Comparison of ENCODE assay signal across 24 cellular contexts in genomic region chr6:109039795-109040194, GRCh38. TPM values are rescaled to one million over a fixed set of nuclear protein-coding genes. Genes with fewer than 3 reads are reported as not detected.
A peak's percentile ranks its signal among the peaks of the same experiment; 100 is the strongest.
DNase-seq lines count a peak whose midpoint lies in the region; ATAC-seq, FAIRE-seq and TF ChIP-seq lines count a peak whose summit lies in the region.
"Had no signal": no experiment of that assay in that cellular context is flagged by ENCODE, and none has a peak within 500 bp of the region (broad histone marks: within the 10 kb centered on the region; RNA-seq: fewer than 3 reads in every experiment).

No MANE protein-coding gene starts in this region.

- H3K4me1 ChIP-seq in HepG2 (ENCODE audit: insufficient read depth, low read length): 0 out of 2 replicates have a peak, but pooled peaks cover 5% of the 10 kb centered on the region
- no peaks in the 10 kb centered on the region for H3K4me1 ChIP-seq in right lobe of liver
- H3K4me1 ChIP-seq: BLaER1, uterus had no signal

- H4K20me1 ChIP-seq in HepG2 (ENCODE audit: insufficient read depth, low read length): no peaks in the 10 kb centered on the region
- H4K20me1 ChIP-seq: BLaER1 had no signal

- H3K27ac ChIP-seq in HepG2 (ENCODE audit: extremely low read length, insufficient read depth, low read length) (no peak overlapping the region), right lobe of liver (no peak overlapping the region)
- H3K27ac ChIP-seq: BLaER1, right atrium auricular region, suprapubic skin, uterus had no signal

- DNase-seq in HepG2 (ENCODE audit: low spot score): no peak
- DNase-seq in right lobe of liver: no peak
- DNase-seq in OCI-M1 (lab: John Stamatoyannopoulos, UW): peak; percentile 21
- DNase-seq in left kidney (ENCODE audit: low read depth, low spot score): peak; percentile 12
- no peak for DNase-seq in activated T-cell treated with anti-CD3 and anti-CD28 coated beads, Interleukin-2, amount 50 U/mL, for 48 hours
- DNase-seq in AG08395 (ENCODE audit: low spot score): no peak
- DNase-seq: activated CD8-positive, alpha-beta memory T cell treated with anti-CD3 and anti-CD28 coated beads for 24 hours; activated naive CD4-positive, alpha-beta T cell; activated T-cell treated with anti-CD3 and anti-CD28 coated beads, Interleukin-2, amount 50 U/mL, for 1 hour; MM.1S; naive thymus-derived CD4-positive, alpha-beta T cell; NCI-H1694; NCI-H2171 treated with DMSO at 0.1 percent for 48 hours; stimulated activated CD4-positive, alpha-beta T cell treated with anti-CD3 and anti-CD28 coated beads, Interleukin-4, amount 100 ng/mL, for 1 hour; stimulated activated naive B cell treated with anti-CD40 and anti-IgM and Interleukin-4, amounts not matched to agents 10 μg/mL and 1 μg/mL and 100 μg/mL, for 72 hours; uterus had no signal

- ATAC-seq in HepG2 (peak; percentile 43; the same call in 1 of the 3 replicates), right lobe of liver (no peak), GM19395 (IDR thresholded peaks at IDR 0.05; ENCODE audit: unreplicated experiment) (no peak), GM19035 (IDR thresholded peaks at IDR 0.05; ENCODE audit: unreplicated experiment) (no peak)
- ATAC-seq: left lobe of liver; naive thymus-derived CD4-positive, alpha-beta T cell had no signal

- TF ChIP-seq EP300 in HepG2 (IDR thresholded peaks at IDR 0.05; ENCODE audit: low read depth in 2 of 2, low read length in 2 of 2) (no peak), HepG2 (CRISPR knock-in tag; IDR thresholded peaks at IDR 0.05; ENCODE audit: borderline replicate concordance) (no peak)

- no peaks in the 10 kb centered on the region for H3K79me2 ChIP-seq in HepG2 (ENCODE audit: insufficient read depth, low read length)

- FAIRE-seq in HepG2 (lab: Jason Lieb, UNC): no peak
- FAIRE-seq: GM12891, TTC549 had no signal

- H3K4me3 ChIP-seq in HepG2 (replicated peaks in 1 of 3; ENCODE audit: insufficient read depth in 1 of 3, low read depth in 2 of 3, low read length in 3 of 3): no peak overlapping the region
- H3K4me3 ChIP-seq in right lobe of liver: no peak overlapping the region
- H3K4me3 ChIP-seq: BLaER1, right atrium auricular region, suprapubic skin, uterus had no signal

- no peaks in the 10 kb centered on the region for H3K9me3 ChIP-seq in HepG2 (ENCODE audit: low read length)
- H3K9me3 ChIP-seq in right lobe of liver: no peaks in the 10 kb centered on the region
- H3K9me3 ChIP-seq: BLaER1, right atrium auricular region, suprapubic skin, uterus had no signal

- CTCF ChIA-PET in HepG2 (lab: Yijun Ruan, JAX; ENCODE audit: low intra/inter-chr PET ratio, low total read pairs): no interaction called here

- 56% methylated on average over 2 of the region's 2 CpGs for WGBS in HepG2 (ENCODE audit: low lambda C conversion rate)
- 60% methylated on average over 2 of the region's 2 CpGs for WGBS in right lobe of liver (ENCODE audit: insufficient coverage, low coverage, low lambda C conversion rate, missing lambda C conversion rate)

- POLR2A ChIA-PET in HepG2 (lab: Yijun Ruan, JAX): no interaction called here

- no peak for TF ChIP-seq CTCF in HepG2 (CRISPR knock-in tag; IDR thresholded peaks at IDR 0.05)
- no peak for TF ChIP-seq CTCF in right lobe of liver (IDR thresholded peaks at IDR 0.05)

- no peak overlapping the region for H3K9ac ChIP-seq in HepG2 (ENCODE audit: insufficient read depth, low read depth, low read length)
- H3K9ac ChIP-seq: BLaER1 had no signal

- TF ChIP-seq POLR2A in HepG2 (IDR thresholded peaks at IDR 0.05; ENCODE audit: insufficient read depth in 1 of 2, low read depth in 2 of 2, low read length in 2 of 2) (no peak), right lobe of liver (IDR thresholded peaks at IDR 0.05) (no peak)

- in situ Hi-C loops in HepG2 (cut with HindIII; ENCODE audit: extremely low pct_ligation_motif_present, low pct_unique_long_range_greater_than_20kb): no loop called here

- intact Hi-C loops in HepG2 (cut with micrococcal nuclease; ENCODE audit: unreplicated experiment) (no loop called here), right lobe of liver (cut with DNase I) (no loop called here)

- H2AFZ ChIP-seq in HepG2 (ENCODE audit: low read length): no peak overlapping the region

- no TSS peak for BruUV-seq in HepG2 (replicated peaks; lab: Mats Ljungman, UMichigan)

- H3K4me2 ChIP-seq in HepG2 (ENCODE audit: low read depth, low read length): no peak overlapping the region
- H3K4me2 ChIP-seq: BLaER1 had no signal

- no peak for TF ChIP-seq RAD21 in HepG2 (CRISPR knock-in tag; IDR thresholded peaks at IDR 0.05)

- H3K27me3 ChIP-seq in HepG2 (ENCODE audit: control insufficient read depth in 1 of 2, insufficient read depth in 2 of 2, low read length in 2 of 2) (no peaks in the 10 kb centered on the region), right lobe of liver (no peaks in the 10 kb centered on the region)
- H3K27me3 ChIP-seq: BLaER1, right atrium auricular region, suprapubic skin, uterus had no signal

- H3K36me3 ChIP-seq in HepG2 (replicated peaks in 1 of 2; ENCODE audit: control insufficient read depth in 1 of 2, insufficient read depth in 2 of 2, low read length in 2 of 2): no peaks in the 10 kb centered on the region
- H3K36me3 ChIP-seq in right lobe of liver: no peaks in the 10 kb centered on the region
- H3K36me3 ChIP-seq: BLaER1, right atrium auricular region, suprapubic skin, uterus had no signal

TF ChIP-seq in HepG2, 621 proteins besides CTCF, POLR2A, EP300 and RAD21:
- TF ChIP-seq KDM5B (CRISPR knock-in tag; IDR thresholded peaks at IDR 0.05; ENCODE audit: borderline replicate concordance): no peak
- TF ChIP-seq THAP11 (CRISPR knock-in tag; IDR thresholded peaks at IDR 0.05): no peak

RNA-seq across cellular contexts. Expression of gene SESN1, which starts 54.9 kb away (rescaled TPM):
- total RNA-seq in HepG2 (2016; rRNA removed; fragmentation: Illumina TruSeq; extraction: Trizol) (44.7 and 52.1 TPM in 2 replicates), right lobe of liver (10 to 100 TPM in 5 of 6 experiments, 1 to 10 TPM in 1; 8.7 to 17.1 (median 11.9) TPM)
- total RNA-seq in HepG2 (2016; cell fraction: cytosol; rRNA removed; fragmentation: Illumina TruSeq; extraction: Trizol; ENCODE audit: low read depth): 5.9 and 6.4 TPM in 2 replicates
- 44.0 and 53.7 TPM in 2 replicates for total RNA-seq in HepG2 (2016; cell fraction: insoluble cytoplasmic fraction; rRNA removed; fragmentation: Illumina TruSeq; extraction: Trizol)
- total RNA-seq in HepG2 (2016; cell fraction: membrane; rRNA removed; fragmentation: Illumina TruSeq; extraction: Trizol): 18.5 and 19.2 TPM in 2 replicates
- total RNA-seq in HepG2 (2016; cell fraction: nucleus; rRNA removed; fragmentation: Illumina TruSeq; extraction: Trizol): 41.0 and 44.1 TPM in 2 replicates
- 20.6 and 24.9 TPM in 2 replicates for polyA plus RNA-seq in HepG2 (2011; rRNA removed)
- 8.7 and 12.4 TPM in 2 replicates for polyA plus RNA-seq in HepG2 (2011; cell fraction: cytosol; rRNA removed)
- 18.6 and 19.8 TPM in 2 replicates for polyA plus RNA-seq in HepG2 (2011; cell fraction: nucleus; rRNA removed)
- 16.9 and 20.3 TPM in 2 replicates for polyA plus RNA-seq in HepG2 (2012)
- 3.6 TPM in 2 replicates for polyA plus RNA-seq in HepG2 (2016; cell fraction: cytosol; fragmentation: Illumina TruSeq; extraction: Trizol; ENCODE audit: low read depth)
- polyA plus RNA-seq in HepG2 (2016; cell fraction: insoluble cytoplasmic fraction; fragmentation: Illumina TruSeq; extraction: Trizol; ENCODE audit: low read depth): 46.8 and 47.5 TPM in 2 replicates
- 9.9 and 10.9 TPM in 2 replicates for polyA plus RNA-seq in HepG2 (2016; cell fraction: membrane; fragmentation: Illumina TruSeq; extraction: Trizol; ENCODE audit: low read depth)
- polyA plus RNA-seq in HepG2 (2016; cell fraction: nucleus; fragmentation: Illumina TruSeq; extraction: Trizol; ENCODE audit: insufficient read depth, low read depth): 40.6 and 43.2 TPM in 2 replicates
- polyA minus RNA-seq in HepG2 (2011; rRNA and poly(A)+ RNA removed; ENCODE audit: low replicate concordance): 15.1 and 39.9 TPM in 2 replicates
- polyA minus RNA-seq in HepG2 (2011; cell fraction: cytosol; rRNA and poly(A)+ RNA removed): 14.2 and 14.6 TPM in 2 replicates
- polyA minus RNA-seq in HepG2 (2011; cell fraction: nucleus; rRNA and poly(A)+ RNA removed): 66.0 and 72.1 TPM in 2 replicates

RNA-seq across cellular contexts. Expression of gene CEP57L1, which starts 55.5 kb away (rescaled TPM):
- total RNA-seq in HepG2 (2016; rRNA removed; fragmentation: Illumina TruSeq; extraction: Trizol) (15.5 and 20.7 TPM in 2 replicates), right lobe of liver (1 to 10 TPM; 6.3 to 9.5 (median 7.6) TPM)
- 20.5 and 21.1 TPM in 2 replicates for total RNA-seq in HepG2 (2016; cell fraction: cytosol; rRNA removed; fragmentation: Illumina TruSeq; extraction: Trizol; ENCODE audit: low read depth)
- 16.4 and 22.3 TPM in 2 replicates for total RNA-seq in HepG2 (2016; cell fraction: insoluble cytoplasmic fraction; rRNA removed; fragmentation: Illumina TruSeq; extraction: Trizol)
- 12.0 and 13.3 TPM in 2 replicates for total RNA-seq in HepG2 (2016; cell fraction: membrane; rRNA removed; fragmentation: Illumina TruSeq; extraction: Trizol)
- total RNA-seq in HepG2 (2016; cell fraction: nucleus; rRNA removed; fragmentation: Illumina TruSeq; extraction: Trizol): 12.7 and 13.1 TPM in 2 replicates
- polyA plus RNA-seq in HepG2 (2011; rRNA removed): 5.5 and 7.7 TPM in 2 replicates
- polyA plus RNA-seq in HepG2 (2011; cell fraction: cytosol; rRNA removed): 2.6 TPM in 2 replicates
- polyA plus RNA-seq in HepG2 (2011; cell fraction: nucleus; rRNA removed): 3.6 and 5.3 TPM in 2 replicates
- 3.4 and 6.8 TPM in 2 replicates for polyA plus RNA-seq in HepG2 (2012)
- 1.7 and 3.0 TPM in 2 replicates for polyA plus RNA-seq in HepG2 (2016; cell fraction: cytosol; fragmentation: Illumina TruSeq; extraction: Trizol; ENCODE audit: low read depth)
- 15.9 and 16.9 TPM in 2 replicates for polyA plus RNA-seq in HepG2 (2016; cell fraction: insoluble cytoplasmic fraction; fragmentation: Illumina TruSeq; extraction: Trizol; ENCODE audit: low read depth)
- 4.1 and 4.6 TPM in 2 replicates for polyA plus RNA-seq in HepG2 (2016; cell fraction: membrane; fragmentation: Illumina TruSeq; extraction: Trizol; ENCODE audit: low read depth)
- polyA plus RNA-seq in HepG2 (2016; cell fraction: nucleus; fragmentation: Illumina TruSeq; extraction: Trizol; ENCODE audit: insufficient read depth, low read depth): 9.7 and 9.9 TPM in 2 replicates
- 3.1 and 14.4 TPM in 2 replicates for polyA minus RNA-seq in HepG2 (2011; rRNA and poly(A)+ RNA removed; ENCODE audit: low replicate concordance)
- polyA minus RNA-seq in HepG2 (2011; cell fraction: cytosol; rRNA and poly(A)+ RNA removed): 6.2 and 6.4 TPM in 2 replicates
- 15.9 and 20.3 TPM in 2 replicates for polyA minus RNA-seq in HepG2 (2011; cell fraction: nucleus; rRNA and poly(A)+ RNA removed)

Comparison
In these comparisons a context has a peak if more than half of its experiments do, and no peak if none do; other contexts are left out.
1. DNase-seq: peak in OCI-M1 (single experiment) and left kidney (single experiment); none in HepG2 (single experiment), right lobe of liver (0 of 3), activated T-cell treated with anti-CD3 and anti-CD28 coated beads, Interleukin-2, amount 50 U/mL, for 48 hours (0 of 2) and AG08395 (single experiment).